ENCODE assay signal across 8 cellular contexts in the genomic region with DNA sequence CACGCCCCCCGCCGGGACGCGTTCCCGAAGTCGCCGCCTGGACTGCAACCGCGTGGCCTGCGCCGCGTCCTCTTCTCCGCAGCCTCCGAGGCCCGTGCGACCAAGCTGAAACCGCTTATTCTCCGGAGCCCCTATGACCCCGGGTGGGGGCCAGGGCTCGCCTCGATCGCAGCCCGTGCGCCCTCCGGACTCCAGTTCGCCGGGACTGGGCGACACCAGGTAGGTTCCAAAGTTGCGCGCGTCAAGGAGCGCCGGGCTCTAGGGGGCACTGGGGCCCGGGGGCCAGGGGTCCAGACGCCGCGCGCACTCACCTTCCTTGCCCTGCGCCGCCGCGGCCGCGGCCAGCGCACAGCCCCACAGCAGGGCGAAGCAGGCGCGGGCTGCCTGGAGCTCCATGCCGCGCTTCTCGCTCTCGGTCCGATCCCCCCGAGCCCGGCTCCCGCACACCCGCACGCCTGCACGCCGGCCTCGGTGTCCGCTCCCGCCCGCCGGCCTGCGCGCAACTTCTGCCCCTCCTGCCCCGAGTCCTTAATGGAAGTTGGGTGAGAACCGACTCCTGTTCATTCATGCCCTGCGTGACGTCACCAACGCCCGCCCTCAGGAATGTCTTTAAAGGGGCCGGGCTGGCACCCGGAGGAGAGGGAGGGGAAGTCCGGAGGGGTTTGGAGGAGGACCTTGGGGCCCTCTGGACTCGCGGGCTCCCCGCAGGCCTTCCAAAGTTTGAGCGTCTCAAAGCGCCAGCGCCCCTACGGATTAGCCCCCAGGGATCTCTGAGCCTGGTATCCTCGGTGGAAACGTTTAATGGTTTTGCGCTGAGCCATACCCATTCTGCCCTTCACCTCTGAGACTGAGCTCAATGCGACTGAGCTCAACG. TPM values are rescaled to one million over a fixed set of nuclear protein-coding genes. Genes with fewer than 3 reads are reported as not detected.
DNase-seq lines count a peak whose midpoint lies in the region; ATAC-seq, FAIRE-seq and TF ChIP-seq lines count a peak whose summit lies in the region.

Gene EPHA2, minus strand, starts transcription at position 533 of the 874 bp plus-strand sequence. Its CDS starts 137 bp downstream, at position 396.

- CTCF ChIA-PET in activated CD8-positive, alpha-beta memory T cell treated with anti-CD3 and anti-CD28 coated beads, Interleukin-2, amount 10 ng/mL, durations not matched to agents 7 days and 5 days (lab: Charles Lee): interaction anchor here (1.0 to 1.4 kb wide), 5 partner anchors 31 to 85 kb away, joined by 3 to 5 read pairs (median 4); no protein-coding TSS in a partner anchor

- H3K4me1 Mint-ChIP-seq in activated CD8-positive, alpha-beta memory T cell treated with anti-CD3 and anti-CD28 coated beads, Interleukin-2, amount 10 ng/mL, durations not matched to agents 7 days and 5 days: peaks cover 25% of the 10 kb centered on the region
- H3K4me1 Mint-ChIP-seq in stimulated activated effector memory CD8-positive, alpha-beta T cell treated with anti-CD3 and anti-CD28 coated beads, Interleukin-12 subunit alpha, Interleukin-12 subunit beta, amount 100 ng/mL, for 72 hours: peaks cover 15% of the 10 kb centered on the region

- no peak for DNase-seq in activated CD8-positive, alpha-beta memory T cell treated with anti-CD3 and anti-CD28 coated beads, Interleukin-2, amount 10 ng/mL, durations not matched to agents 7 days and 5 days
- DNase-seq in activated CD8-positive, alpha-beta memory T cell treated with anti-CD3 and anti-CD28 coated beads, Interleukin-2, amount 50 U/mL, for 48 hours: no peak
- peak; percentile 83 for DNase-seq in RCC 7860 (ENCODE audit: low spot score)
- DNase-seq in dorsolateral prefrontal cortex: peak; percentile 51 to 82 (median 72)
- DNase-seq in stimulated activated effector memory CD8-positive, alpha-beta T cell treated with anti-CD3 and anti-CD28 coated beads, Interleukin-12 subunit alpha, Interleukin-12 subunit beta, amount 100 ng/mL, for 72 hours (ENCODE audit: low spot score in 2 of 2): no peak

- intact Hi-C loops in dorsolateral prefrontal cortex (cut with DNase I): no loop called here

- H3K27me3 ChIP-seq in dorsolateral prefrontal cortex (peaks cover 0 to 49% (median 14%) of the 10 kb centered on the region in 45 donors), layer of hippocampus (ENCODE audit: control insufficient read depth, insufficient read depth, low read length) (peaks cover 14% of the 10 kb centered on the region)

- H3K27ac Mint-ChIP-seq in activated CD8-positive, alpha-beta memory T cell treated with anti-CD3 and anti-CD28 coated beads, Interleukin-2, amount 10 ng/mL, durations not matched to agents 7 days and 5 days: no peak within 1 kb of the TSS
- no peak within 1 kb of the TSS for H3K27ac Mint-ChIP-seq in stimulated activated effector memory CD8-positive, alpha-beta T cell treated with anti-CD3 and anti-CD28 coated beads, Interleukin-12 subunit alpha, Interleukin-12 subunit beta, amount 100 ng/mL, for 72 hours

- no peaks in the 10 kb centered on the region for H3K36me3 Mint-ChIP-seq in activated CD8-positive, alpha-beta memory T cell treated with anti-CD3 and anti-CD28 coated beads, Interleukin-2, amount 10 ng/mL, durations not matched to agents 7 days and 5 days
- H3K36me3 Mint-ChIP-seq in stimulated activated effector memory CD8-positive, alpha-beta T cell treated with anti-CD3 and anti-CD28 coated beads, Interleukin-12 subunit alpha, Interleukin-12 subunit beta, amount 100 ng/mL, for 72 hours: no peaks in the 10 kb centered on the region

- TF ChIP-seq CTCF in dorsolateral prefrontal cortex (IDR thresholded peaks at IDR 0.05 in 54 of 56, conservative IDR thresholded peaks at IDR 0.05 in 2 of 56; ENCODE audit: low read depth in 1 of 56, partially characterized antibody in 56 of 56): peak in 1 of 56 donors; percentile 13

- peak within 1 kb of the TSS; percentile 17 to 77 (median 66) for H3K4me3 ChIP-seq in dorsolateral prefrontal cortex

- ATAC-seq in activated CD8-positive, alpha-beta memory T cell treated with anti-CD3 and anti-CD28 coated beads, Interleukin-2, amount 10 ng/mL, durations not matched to agents 7 days and 5 days: peak; percentile 14
- no peak for ATAC-seq in stimulated activated effector memory CD8-positive, alpha-beta T cell treated with anti-CD3 and anti-CD28 coated beads, Interleukin-12 subunit alpha, Interleukin-12 subunit beta, amount 100 ng/mL, for 72 hours
- ATAC-seq in GM21526 (IDR thresholded peaks at IDR 0.05; ENCODE audit: low FRiP score, unreplicated experiment) (no peak), GM19452 (IDR thresholded peaks at IDR 0.05; ENCODE audit: unreplicated experiment) (no peak)

- FAIRE-seq in RCC 7860 (lab: Jason Lieb, UNC): peak; percentile 66

- H3K27ac ChIP-seq in dorsolateral prefrontal cortex (peak within 1 kb of the TSS in 44 of 59 donors; percentile 6 to 86 (median 62)), layer of hippocampus (ENCODE audit: low read depth, low read length) (peak within 1 kb of the TSS; percentile 68)

- no peaks in the 10 kb centered on the region for H3K9me3 Mint-ChIP-seq in activated CD8-positive, alpha-beta memory T cell treated with anti-CD3 and anti-CD28 coated beads, Interleukin-2, amount 10 ng/mL, durations not matched to agents 7 days and 5 days (ENCODE audit: low read depth)
- no peaks in the 10 kb centered on the region for H3K9me3 Mint-ChIP-seq in stimulated activated effector memory CD8-positive, alpha-beta T cell treated with anti-CD3 and anti-CD28 coated beads, Interleukin-12 subunit alpha, Interleukin-12 subunit beta, amount 100 ng/mL, for 72 hours

- no peak within 1 kb of the TSS for H3K4me3 Mint-ChIP-seq in activated CD8-positive, alpha-beta memory T cell treated with anti-CD3 and anti-CD28 coated beads, Interleukin-2, amount 10 ng/mL, durations not matched to agents 7 days and 5 days
- H3K4me3 Mint-ChIP-seq in stimulated activated effector memory CD8-positive, alpha-beta T cell treated with anti-CD3 and anti-CD28 coated beads, Interleukin-12 subunit alpha, Interleukin-12 subunit beta, amount 100 ng/mL, for 72 hours: peak within 1 kb of the TSS; percentile 62

- H3K27me3 Mint-ChIP-seq in activated CD8-positive, alpha-beta memory T cell treated with anti-CD3 and anti-CD28 coated beads, Interleukin-2, amount 10 ng/mL, durations not matched to agents 7 days and 5 days: peaks cover 42% of the 10 kb centered on the region

RNA-seq across cellular contexts. Expression of gene EPHA2, which starts in this region (rescaled TPM):
- not detected for total RNA-seq in activated CD8-positive, alpha-beta memory T cell treated with anti-CD3 and anti-CD28 coated beads, Interleukin-2, amount 10 ng/mL, durations not matched to agents 7 days and 5 days
- total RNA-seq in dorsolateral prefrontal cortex: 10 to 100 TPM in 5 of 120 experiments, 1 to 10 TPM in 115; 1.4 to 14.6 (median 4.4) TPM

Comparison
In these comparisons a context has a peak if more than half of its experiments do, and no peak if none do; other contexts are left out.
1. Peak in ATAC-seq in activated CD8-positive, alpha-beta memory T cell treated with anti-CD3 and anti-CD28 coated beads, Interleukin-2, amount 10 ng/mL, durations not matched to agents 7 days and 5 days; RNA of the gene not detected or under 1 TPM.
2. DNase-seq: peak in RCC 7860 (single experiment) and dorsolateral prefrontal cortex (10 of 10); none in activated CD8-positive, alpha-beta memory T cell treated with anti-CD3 and anti-CD28 coated beads, Interleukin-2, amount 10 ng/mL, durations not matched to agents 7 days and 5 days (single experiment), activated CD8-positive, alpha-beta memory T cell treated with anti-CD3 and anti-CD28 coated beads, Interleukin-2, amount 50 U/mL, for 48 hours (single experiment) and stimulated activated effector memory CD8-positive, alpha-beta T cell treated with anti-CD3 and anti-CD28 coated beads, Interleukin-12 subunit alpha, Interleukin-12 subunit beta, amount 100 ng/mL, for 72 hours (0 of 2).